Comparison of ENCODE assay signal across 32 cellular contexts in the genomic region with DNA sequence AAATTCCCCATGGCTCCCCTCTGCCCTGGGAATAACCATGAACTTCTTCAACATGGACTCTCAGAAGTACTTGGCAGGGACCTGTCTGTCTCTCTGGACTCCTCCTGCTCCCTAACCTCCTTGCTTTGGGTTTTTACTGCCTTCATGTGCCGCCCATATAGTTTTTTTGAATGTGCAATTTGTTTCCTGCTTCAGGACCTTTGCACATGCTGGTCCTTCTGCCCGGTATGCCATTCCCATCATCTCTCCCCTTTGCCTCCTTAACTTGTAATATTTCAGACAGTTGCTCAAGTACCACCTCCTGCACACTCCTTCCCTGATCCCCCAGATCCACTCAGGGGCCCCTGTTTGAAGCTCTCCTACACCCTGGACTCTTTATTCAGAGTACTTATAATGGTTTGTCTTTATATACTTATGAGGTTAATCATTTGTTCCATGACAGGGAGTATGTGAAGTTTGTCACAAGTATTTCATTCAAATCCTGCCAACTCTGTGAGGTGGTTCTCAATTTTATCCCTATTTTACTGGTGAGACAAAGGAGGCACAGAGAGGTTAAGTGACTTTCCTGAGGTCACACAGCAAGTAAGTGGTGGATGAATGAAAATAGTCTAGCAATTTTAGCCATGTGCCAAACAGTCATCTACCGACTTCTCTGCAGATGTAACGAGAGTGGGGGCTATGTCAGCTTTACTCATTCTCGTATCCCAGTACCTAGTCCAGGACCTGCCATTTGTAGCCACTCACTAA.
"Had no signal": no experiment of that assay in that cellular context is flagged by ENCODE, and none has a peak within 500 bp of the region (broad histone marks: within the 10 kb centered on the region; RNA-seq: fewer than 3 reads in every experiment).

No MANE protein-coding gene starts in this region.

- H3K4me2 ChIP-seq: hepatocyte, neural progenitor cell had no signal

- H3K36me3 ChIP-seq: esophagus muscularis mucosa, gastroesophageal sphincter, heart left ventricle, neural progenitor cell, prostate gland, right atrium auricular region, spleen, tibial nerve, upper lobe of left lung, uterus had no signal

- H2AFZ ChIP-seq: hepatocyte, neural progenitor cell, parathyroid adenoma had no signal

- ATAC-seq: foreskin keratinocyte; gastroesophageal sphincter; heart left ventricle; left lobe of liver; mucosa of descending colon; natural killer cell treated with Interleukin-12 subunit alpha and Interleukin-12 subunit beta and Interleukin-15 and Interleukin-18, amount 100 ng/mL, for 72 hours; stimulated activated memory B cell treated with anti-CD40 and anti-IgM and Interleukin-4, amounts not matched to agents 10 μg/mL and 1 μg/mL and 100 μg/mL, for 72 hours; stimulated activated naive CD8-positive, alpha-beta T cell treated with anti-CD3 and anti-CD28 coated beads, Interleukin-15, Interleukin-2, amounts not matched to agents 100 U/mL and 50 U/mL, for 24 hours had no signal

- H3K4me3 Mint-ChIP-seq: endodermal cell; memory B cell; mesothelial cell of epicardium; naive B cell; natural killer cell treated with Interleukin-12 subunit alpha and Interleukin-12 subunit beta and Interleukin-15 and Interleukin-18, amount 100 ng/mL, for 72 hours; neural progenitor cell; stimulated activated memory B cell treated with anti-CD40 and anti-IgM and Interleukin-4, amounts not matched to agents 10 μg/mL and 1 μg/mL and 100 μg/mL, for 72 hours had no signal

- H3K79me2 ChIP-seq: hepatocyte, parathyroid adenoma had no signal

- H3K36me3 Mint-ChIP-seq: memory B cell; mesothelial cell of epicardium; naive B cell; natural killer cell treated with Interleukin-12 subunit alpha and Interleukin-12 subunit beta and Interleukin-15 and Interleukin-18, amount 100 ng/mL, for 72 hours; neural progenitor cell; stimulated activated memory B cell treated with anti-CD40 and anti-IgM and Interleukin-4, amounts not matched to agents 10 μg/mL and 1 μg/mL and 100 μg/mL, for 72 hours had no signal

- H3K9ac ChIP-seq: neural progenitor cell, parathyroid adenoma had no signal

- H3K27me3 ChIP-seq: esophagus muscularis mucosa, gastroesophageal sphincter, heart left ventricle, hepatocyte, neural progenitor cell, right atrium auricular region, testis, tibial nerve, upper lobe of left lung, uterus had no signal

- H3K27ac Mint-ChIP-seq: endodermal cell; memory B cell; mesothelial cell of epicardium; naive B cell; natural killer cell treated with Interleukin-12 subunit alpha and Interleukin-12 subunit beta and Interleukin-15 and Interleukin-18, amount 100 ng/mL, for 72 hours; stimulated activated memory B cell treated with anti-CD40 and anti-IgM and Interleukin-4, amounts not matched to agents 10 μg/mL and 1 μg/mL and 100 μg/mL, for 72 hours had no signal

- H3K9me3 ChIP-seq: esophagus muscularis mucosa, gastroesophageal sphincter, heart left ventricle, mucosa of descending colon, prostate gland, right atrium auricular region, spleen, testis, tibial nerve, upper lobe of left lung, uterus had no signal

- H3K27ac ChIP-seq: epithelial cell of prostate, foreskin keratinocyte, heart left ventricle, hepatocyte, neural progenitor cell, parathyroid adenoma, prostate gland, right atrium auricular region, skin epidermis, spleen, upper lobe of left lung, uterus had no signal

- H3K4me3 ChIP-seq: dorsolateral prefrontal cortex, esophagus muscularis mucosa, gastroesophageal sphincter, heart left ventricle, hepatocyte, lung, mucosa of descending colon, neural progenitor cell, prostate gland, right atrium auricular region, skin epidermis, spleen, testis, tibial nerve, upper lobe of left lung, uterus had no signal

- H3K9me3 Mint-ChIP-seq: endodermal cell; memory B cell; mesothelial cell of epicardium; naive B cell; natural killer cell treated with Interleukin-12 subunit alpha and Interleukin-12 subunit beta and Interleukin-15 and Interleukin-18, amount 100 ng/mL, for 72 hours; neural progenitor cell; stimulated activated memory B cell treated with anti-CD40 and anti-IgM and Interleukin-4, amounts not matched to agents 10 μg/mL and 1 μg/mL and 100 μg/mL, for 72 hours had no signal

- H3K4me1 Mint-ChIP-seq: endodermal cell; memory B cell; naive B cell; stimulated activated memory B cell treated with anti-CD40 and anti-IgM and Interleukin-4, amounts not matched to agents 10 μg/mL and 1 μg/mL and 100 μg/mL, for 72 hours had no signal

- DNase-seq: dorsolateral prefrontal cortex; effector CD4-positive, alpha-beta T cell; endodermal cell; foreskin keratinocyte; kidney; mucosa of descending colon; naive B cell; spleen; stimulated activated CD4-positive, alpha-beta T cell treated with anti-CD3 and anti-CD28 coated beads, Interleukin-4, amount 100 ng/mL, for 4 hours; stimulated activated naive CD8-positive, alpha-beta T cell treated with anti-CD3 and anti-CD28 coated beads, Interleukin-15, Interleukin-2, amounts not matched to agents 100 U/mL and 50 U/mL, for 24 hours; substantia nigra; testis; upper lobe of left lung; uterus had no signal

- FAIRE-seq: colon, kidney had no signal

- H3K4me1 ChIP-seq: foreskin keratinocyte, parathyroid adenoma, prostate gland, uterus had no signal
